8 cellular contexts compared by ENCODE assay signal in genomic region chr9:27499481-27499880, GRCh38. TPM values are rescaled to one million over a fixed set of nuclear protein-coding genes. Genes with fewer than 3 reads are reported as not detected.
A peak's percentile ranks its signal among the peaks of the same experiment; 100 is the strongest.
DNase-seq lines count a peak whose midpoint lies in the region; ATAC-seq, FAIRE-seq and TF ChIP-seq lines count a peak whose summit lies in the region.
"Had no signal": no experiment of that assay in that cellular context is flagged by ENCODE, and none has a peak within 500 bp of the region (broad histone marks: within the 10 kb centered on the region; RNA-seq: fewer than 3 reads in every experiment).

No MANE protein-coding gene starts in this region.

- TF ChIP-seq POLR2A in K562 (conservative IDR thresholded peaks at IDR 0.05) (no peak), Peyer's patch (IDR thresholded peaks at IDR 0.05) (no peak)

- H3K36me3 ChIP-seq in K562 (ENCODE audit: control insufficient read depth, insufficient read depth, low read length) (no peaks in the 10 kb centered on the region), Peyer's patch (no peaks in the 10 kb centered on the region)
- H3K36me3 ChIP-seq: SJSA1 had no signal

- peak; percentile 40 for ATAC-seq in K562

- TF ChIP-seq CTCF in K562 (IDR thresholded peaks at IDR 0.05 in 2 of 3, conservative IDR thresholded peaks at IDR 0.05 in 1 of 3; ENCODE audit: insufficient read depth in 2 of 3, low read depth in 1 of 3, low read length in 3 of 3) = no peak
- no peak for TF ChIP-seq CTCF in Peyer's patch (IDR thresholded peaks at IDR 0.05)

- POLR2A ChIA-PET in K562 (lab: Yijun Ruan, JAX) = interaction anchor here (1.5 kb wide), 1 partner anchor 24 kb away, joined by 3 read pairs; no protein-coding TSS in a partner anchor

- peaks cover 48% of the 10 kb centered on the region for H3K79me2 ChIP-seq in K562 (ENCODE audit: control insufficient read depth, insufficient read depth, low read length)

- H2AFZ ChIP-seq in K562 (ENCODE audit: low read depth, low read length) = no peak overlapping the region

- FAIRE-seq in GM19239 (lab: Jason Lieb, UNC) = peak; percentile 68
- FAIRE-seq in K562 (lab: Jason Lieb, UNC) = no peak

- TF ChIP-seq EP300 in K562 (IDR thresholded peaks at IDR 0.05; ENCODE audit: low read length) = no peak

- H3K9me1 ChIP-seq in K562 (ENCODE audit: control insufficient read depth, insufficient read depth, low read length) = no peaks in the 10 kb centered on the region

- H3K9me3 ChIP-seq in K562 (replicated peaks; ENCODE audit: control insufficient read depth, insufficient read depth, low read depth, low read length) (no peaks in the 10 kb centered on the region), Peyer's patch (no peaks in the 10 kb centered on the region)
- H3K9me3 ChIP-seq: SJSA1 had no signal

- peaks cover 0 to 13% of the 10 kb centered on the region in 2 experiments; a peak in 3 of 5 replicates for H3K4me1 ChIP-seq in K562 (replicated peaks in 1 of 2; ENCODE audit: control insufficient read depth in 2 of 2, insufficient read depth in 2 of 2, low read length in 2 of 2)
- no peaks in the 10 kb centered on the region for H3K4me1 ChIP-seq in Peyer's patch
- H3K4me1 ChIP-seq: SJSA1 had no signal

- intact Hi-C loops in K562 (cut with micrococcal nuclease) = no loop called here

- CTCF ChIA-PET in K562 (lab: Yijun Ruan, JAX; ENCODE audit: low intra/inter-chr PET ratio) = no interaction called here

- no peak for DNase-seq in GM19239 (ENCODE audit: insufficient read length, low spot score)
- DNase-seq in HS-5 (ENCODE audit: low read depth) = peak; percentile 68
- peak in 1 of 4 experiments; percentile 37 for DNase-seq in K562 (ENCODE audit: extremely low read depth in 1 of 4, low spot score in 3 of 4)
- DNase-seq in skeletal muscle cell (ENCODE audit: low read depth) = peak; percentile 8
- no peak for DNase-seq in DMS153 treated with DMSO at 0.1 percent for 48 hours (lab: John Stamatoyannopoulos, UW; ENCODE audit: unreplicated experiment)
- no peak for DNase-seq in Peyer's patch
- no peak for DNase-seq in NCI-H1105 treated with DMSO at 0.1 percent for 48 hours (lab: John Stamatoyannopoulos, UW)

- TF ChIP-seq RAD21 in K562 (CRISPR knock-in tag; conservative IDR thresholded peaks at IDR 0.05 in 1 of 2, IDR thresholded peaks at IDR 0.05 in 1 of 2) = no peak

- H3K9ac ChIP-seq in K562 (ENCODE audit: insufficient read depth in 1 of 2, low read depth in 2 of 2, low read length in 2 of 2) = peak overlapping the region in 1 of 2 experiments; percentile 46; a peak in 2 of 4 replicates

- peak overlapping the region; percentile 41 for H3K4me2 ChIP-seq in K562 (ENCODE audit: insufficient read depth, low read length)

- in situ Hi-C loops in K562 (cut with MboI) = no loop called here

- H3K4me3 ChIP-seq in K562 (no peak overlapping the region), skeletal muscle cell (ENCODE audit: low read depth, low read length) (no peak overlapping the region), Peyer's patch (no peak overlapping the region)
- H3K4me3 ChIP-seq: SJSA1 had no signal

- H3K27me3 ChIP-seq in K562 (ENCODE audit: control insufficient read depth in 2 of 2, insufficient read depth in 2 of 2, low read length in 2 of 2) = no peaks in the 10 kb centered on the region
- H3K27me3 ChIP-seq in Peyer's patch = no peaks in the 10 kb centered on the region
- H3K27me3 ChIP-seq: SJSA1 had no signal

- H3K27ac ChIP-seq in K562 (ENCODE audit: extremely low read depth, low read depth, low read length) (peak overlapping the region; percentile 68; the same call in 2 of the 3 replicates), Peyer's patch (no peak overlapping the region)
- H3K27ac ChIP-seq: SJSA1 had no signal

- WGBS in K562 (ENCODE audit: insufficient coverage, low coverage, missing lambda C conversion rate) = 0% methylated on average over 2 of the region's 2 CpGs

- H4K20me1 ChIP-seq in K562 (replicated peaks; ENCODE audit: control insufficient read depth, insufficient read depth, low read length) = no peaks in the 10 kb centered on the region

- no TSS peak for BruUV-seq in K562 (replicated peaks; lab: Mats Ljungman, UMichigan)

TF ChIP-seq in K562, 482 proteins besides CTCF, POLR2A, EP300 and RAD21 (continues in another document):
- TF ChIP-seq DDX20 (tag; IDR thresholded peaks at IDR 0.05; ENCODE audit: low read depth) (no peak), ESRRA (IDR thresholded peaks at IDR 0.05; ENCODE audit: borderline replicate concordance, low read depth) (no peak), SMARCB1 (IDR thresholded peaks at IDR 0.05; ENCODE audit: insufficient read length, low read depth) (no peak), MIER1 (IDR thresholded peaks at IDR 0.05; ENCODE audit: low read depth) (no peak), ZNF354B (CRISPR knock-in tag; IDR thresholded peaks at IDR 0.05) (no peak), JUND (IDR thresholded peaks at IDR 0.05; ENCODE audit: borderline replicate concordance, low read depth, low read length) (peak; percentile 75; the same call in 1 of the 2 replicates), JUND (tag; IDR thresholded peaks at IDR 0.05; ENCODE audit: borderline replicate concordance, low read depth, low read length) (peak; percentile 29; the same call in 1 of the 3 replicates)
- TF ChIP-seq, protein P1, sequence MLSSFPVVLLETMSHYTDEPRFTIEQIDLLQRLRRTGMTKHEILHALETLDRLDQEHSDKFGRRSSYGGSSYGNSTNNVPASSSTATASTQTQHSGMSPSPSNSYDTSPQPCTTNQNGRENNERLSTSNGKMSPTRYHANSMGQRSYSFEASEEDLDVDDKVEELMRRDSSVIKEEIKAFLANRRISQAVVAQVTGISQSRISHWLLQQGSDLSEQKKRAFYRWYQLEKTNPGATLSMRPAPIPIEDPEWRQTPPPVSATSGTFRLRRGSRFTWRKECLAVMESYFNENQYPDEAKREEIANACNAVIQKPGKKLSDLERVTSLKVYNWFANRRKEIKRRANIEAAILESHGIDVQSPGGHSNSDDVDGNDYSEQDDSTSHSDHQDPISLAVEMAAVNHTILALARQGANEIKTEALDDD (IDR thresholded peaks at IDR 0.05) = peak; percentile 39; the same call in 1 of the 2 replicates
- TF ChIP-seq, protein P2, sequence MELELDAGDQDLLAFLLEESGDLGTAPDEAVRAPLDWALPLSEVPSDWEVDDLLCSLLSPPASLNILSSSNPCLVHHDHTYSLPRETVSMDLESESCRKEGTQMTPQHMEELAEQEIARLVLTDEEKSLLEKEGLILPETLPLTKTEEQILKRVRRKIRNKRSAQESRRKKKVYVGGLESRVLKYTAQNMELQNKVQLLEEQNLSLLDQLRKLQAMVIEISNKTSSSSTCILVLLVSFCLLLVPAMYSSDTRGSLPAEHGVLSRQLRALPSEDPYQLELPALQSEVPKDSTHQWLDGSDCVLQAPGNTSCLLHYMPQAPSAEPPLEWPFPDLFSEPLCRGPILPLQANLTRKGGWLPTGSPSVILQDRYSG (tag; conservative IDR thresholded peaks at IDR 0.05; ENCODE audit: low read depth) = no peak

RNA-seq across cellular contexts. Expression of gene IFNK, which starts 24.6 kb away (rescaled TPM):
- not detected in 2 replicates for total RNA-seq in K562 (2011; cell fraction: chromatin; rRNA removed; ENCODE audit: low replicate concordance)
- total RNA-seq in K562 (2011; cell fraction: nucleolus; rRNA removed) = not detected in 2 replicates
- total RNA-seq in K562 (2011; cell fraction: nucleoplasm; rRNA removed) = not detected in 2 replicates
- total RNA-seq in K562 (2014; rRNA removed) = not detected in 2 replicates
- total RNA-seq in K562 (2014; rRNA removed; fragmentation: Illumina TruSeq; extraction: Trizol) = not detected in 2 replicates
- total RNA-seq in K562 (2015; rRNA removed; fragmentation: Illumina TruSeq; extraction: Trizol) = not detected in 2 replicates
- not detected in 2 replicates for total RNA-seq in K562 (2021)
- polyA plus RNA-seq in K562 (2011; rRNA removed) = not detected in 2 replicates
- not detected in 2 replicates for polyA plus RNA-seq in K562 (2011; cell fraction: cytosol; rRNA removed)
- not detected in 2 replicates for polyA plus RNA-seq in K562 (2011; cell fraction: nucleus; rRNA removed)
- 0.07 TPM in 1 of 2 replicates, not detected in the other for polyA plus RNA-seq in K562 (2012)
- not detected in 2 replicates for polyA plus RNA-seq in K562 (2014; fragmentation: Illumina TruSeq; extraction: Trizol)
- under 1 TPM in 1 of 2 experiments, not detected in 1; 0.11 TPM for polyA plus RNA-seq in K562 (2014; fragmentation: Nextera tagmentation; extraction: Ambion mirVana)
- not detected in 2 replicates for polyA plus RNA-seq in K562 (2014; rRNA removed)
- polyA minus RNA-seq in K562 (2011; rRNA and poly(A)+ RNA removed) = not detected in 2 replicates
- polyA minus RNA-seq in K562 (2011; cell fraction: cytosol; rRNA and poly(A)+ RNA removed) = not detected in 2 replicates
- not detected in 2 replicates for polyA minus RNA-seq in K562 (2011; cell fraction: nucleus; rRNA and poly(A)+ RNA removed)
- total RNA-seq in Peyer's patch = not detected
- total RNA-seq: SJSA1 had no signal

RNA-seq across cellular contexts. Expression of gene MOB3B, which starts 30.1 kb away (rescaled TPM):
- 12.8 and 17.7 TPM in 2 replicates for total RNA-seq in K562 (2011; cell fraction: chromatin; rRNA removed; ENCODE audit: low replicate concordance)
- 9.3 and 12.6 TPM in 2 replicates for total RNA-seq in K562 (2011; cell fraction: nucleolus; rRNA removed)
- 17.5 and 29.5 TPM in 2 replicates for total RNA-seq in K562 (2011; cell fraction: nucleoplasm; rRNA removed)
- 3.6 and 5.0 TPM in 2 replicates for total RNA-seq in K562 (2014; rRNA removed)
- total RNA-seq in K562 (2014; rRNA removed; fragmentation: Illumina TruSeq; extraction: Trizol) = 7.4 and 7.8 TPM in 2 replicates
- total RNA-seq in K562 (2015; rRNA removed; fragmentation: Illumina TruSeq; extraction: Trizol) = 5.5 TPM in 2 replicates
- 11.7 and 12.8 TPM in 2 replicates for total RNA-seq in K562 (2021)
- polyA plus RNA-seq in K562 (2011; rRNA removed) = 10.1 and 11.1 TPM in 2 replicates
- 6.0 and 8.7 TPM in 2 replicates for polyA plus RNA-seq in K562 (2011; cell fraction: cytosol; rRNA removed)
- 5.3 and 5.6 TPM in 2 replicates for polyA plus RNA-seq in K562 (2011; cell fraction: nucleus; rRNA removed)
- 4.7 and 6.0 TPM in 2 replicates for polyA plus RNA-seq in K562 (2012)
- polyA plus RNA-seq in K562 (2014; fragmentation: Illumina TruSeq; extraction: Trizol) = 10.6 and 12.5 TPM in 2 replicates
- 1 to 10 TPM; 4.6 to 7.2 TPM for polyA plus RNA-seq in K562 (2014; fragmentation: Nextera tagmentation; extraction: Ambion mirVana)
- polyA plus RNA-seq in K562 (2014; rRNA removed) = 5.7 and 6.9 TPM in 2 replicates
- polyA minus RNA-seq in K562 (2011; rRNA and poly(A)+ RNA removed) = 20.4 and 22.2 TPM in 2 replicates
- polyA minus RNA-seq in K562 (2011; cell fraction: cytosol; rRNA and poly(A)+ RNA removed) = 7.6 and 10.5 TPM in 2 replicates
- 8.5 and 11.9 TPM in 2 replicates for polyA minus RNA-seq in K562 (2011; cell fraction: nucleus; rRNA and poly(A)+ RNA removed)
- 10 to 100 TPM; 24.8 to 65.7 (median 36.4) TPM for total RNA-seq in Peyer's patch
- total RNA-seq: SJSA1 had no signal

Comparison
In these comparisons a context has a peak if more than half of its experiments do, and no peak if none do; other contexts are left out.
1. DNase-seq: peak in HS-5 (single experiment) and skeletal muscle cell (single experiment); none in GM19239 (single experiment), DMS153 treated with DMSO at 0.1 percent for 48 hours (single experiment), Peyer's patch (0 of 3) and NCI-H1105 treated with DMSO at 0.1 percent for 48 hours (single experiment).